Comparison of ENCODE assay signal across 8 cellular contexts in the genomic region with DNA sequence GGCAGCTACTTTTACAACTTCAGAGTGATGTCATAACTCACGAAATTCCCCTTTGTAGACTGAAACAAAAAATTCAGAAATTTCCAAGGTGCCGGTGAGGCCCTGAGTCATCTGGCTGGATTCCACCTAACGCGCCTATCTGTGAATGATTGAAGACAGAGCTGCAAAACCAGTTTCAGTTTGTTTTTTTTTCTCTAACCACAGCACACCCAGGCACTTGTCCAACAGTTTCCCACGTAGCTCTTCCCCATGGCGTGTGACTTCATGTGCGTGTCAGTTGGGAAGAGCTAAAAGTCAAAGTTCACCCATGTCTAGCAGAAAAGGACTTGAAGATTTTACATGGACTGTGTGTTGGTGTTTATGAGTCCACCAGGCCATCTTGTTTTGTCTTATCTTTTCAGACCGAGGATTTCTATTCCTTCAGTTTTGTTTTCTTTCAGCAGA.
A peak's percentile ranks its signal among the peaks of the same experiment; 100 is the strongest.
DNase-seq lines count a peak whose midpoint lies in the region; ATAC-seq and TF ChIP-seq lines count a peak whose summit lies in the region.

No MANE protein-coding gene starts in this region.

- peak overlapping the region; percentile 54 for H3K27ac ChIP-seq in muscle layer of duodenum (ENCODE audit: low read length)

- H3K4me1 ChIP-seq in muscle layer of duodenum (ENCODE audit: control insufficient read depth in 1 of 2, insufficient read depth in 2 of 2, low read length in 2 of 2), result peaks cover 0 to 3% of the 10 kb centered on the region in 2 donors

- no peaks in the 10 kb centered on the region for H3K36me3 ChIP-seq in muscle layer of duodenum (ENCODE audit: control insufficient read depth in 1 of 2, insufficient read depth in 2 of 2, low read length in 2 of 2)

- TF ChIP-seq CTCF in GM10266 (IDR thresholded peaks at IDR 0.05; ENCODE audit: control insufficient read depth, insufficient read depth, low read depth, missing control alignments), result no peak

- H3K4me3 ChIP-seq in muscle layer of duodenum (ENCODE audit: low read depth in 1 of 2, low read length in 2 of 2), result peak overlapping the region in 1 of 2 donors; percentile 11

- H3K27me3 ChIP-seq in muscle layer of duodenum (ENCODE audit: low read depth, low read length), result no peaks in the 10 kb centered on the region

- H3K9me3 ChIP-seq in muscle layer of duodenum (ENCODE audit: control insufficient read depth in 1 of 2, low read length in 2 of 2), result no peaks in the 10 kb centered on the region

- peak; percentile 64 for ATAC-seq in GM21381 (IDR thresholded peaks at IDR 0.05; ENCODE audit: unreplicated experiment)

- DNase-seq in DMS53 (lab: John Stamatoyannopoulos, UW) (peak; percentile 90), HPDE6-E6E7 (ENCODE audit: extremely low spot score) (peak; percentile 76), T-helper 9 cell (peak; percentile 23), dedifferentiated amniotic fluid mesenchymal stem cell (ENCODE audit: extremely low spot score) (peak; percentile 84), GM10266 (ENCODE audit: extremely low spot score) (no peak), globus pallidus (ENCODE audit: low spot score) (no peak)

Comparison
In these comparisons a context has a peak if more than half of its experiments do, and no peak if none do; other contexts are left out.
1. DNase-seq: peak in DMS53 (single experiment), HPDE6-E6E7 (single experiment), T-helper 9 cell (single experiment) and dedifferentiated amniotic fluid mesenchymal stem cell (single experiment); none in GM10266 (single experiment) and globus pallidus (single experiment).